7 cellular contexts compared by ENCODE assay signal in genomic region chr5:167745868-167746267, GRCh38.
"Had no signal": no experiment of that assay in that cellular context is flagged by ENCODE, and none has a peak within 500 bp of the region (broad histone marks: within the 10 kb centered on the region; RNA-seq: fewer than 3 reads in every experiment).

No MANE protein-coding gene starts in this region.

- H3K36me3 Mint-ChIP-seq: IgD-negative memory B cell had no signal

- H3K4me3 ChIP-seq: GM23248 had no signal

- H3K27ac ChIP-seq: GM23248, HL-60 had no signal

- H3K27ac Mint-ChIP-seq: IgD-negative memory B cell had no signal

- H3K27me3 Mint-ChIP-seq: IgD-negative memory B cell had no signal

- DNase-seq: GM23248, GOT3, H7, HCEC 1CT, KG1 had no signal

- H3K4me3 Mint-ChIP-seq: IgD-negative memory B cell had no signal

- H3K4me1 Mint-ChIP-seq: IgD-negative memory B cell had no signal

- H3K9ac ChIP-seq: GM23248 had no signal

- H2AFZ ChIP-seq: GM23248 had no signal
